ENCODE assay signal across 8 cellular contexts in genomic region chr1:157490337-157491165, GRCh38.
DNase-seq lines count a peak whose midpoint lies in the region; ATAC-seq and TF ChIP-seq lines count a peak whose summit lies in the region.

No MANE protein-coding gene starts in this region.

- H3K9me3 ChIP-seq in GM23248 (ENCODE audit: low read depth) (no peaks in the 10 kb centered on the region), thoracic aorta (no peaks in the 10 kb centered on the region)

- no peak overlapping the region for H3K27ac ChIP-seq in GM23248
- H3K27ac ChIP-seq in thoracic aorta = no peak overlapping the region

- no peaks in the 10 kb centered on the region for H3K9me2 ChIP-seq in GM23248 (ENCODE audit: insufficient read depth)

- no peak overlapping the region for H3K4me3 Mint-ChIP-seq in natural killer cell

- no peak overlapping the region for H3K4me2 ChIP-seq in GM23248 (ENCODE audit: unreplicated experiment)

- H3K4me1 ChIP-seq in GM23248 (ENCODE audit: insufficient read depth) (no peaks in the 10 kb centered on the region), thoracic aorta (ENCODE audit: control insufficient read depth in 1 of 2, low read depth in 2 of 2) (no peaks in the 10 kb centered on the region)

- WGBS in GM23248 (ENCODE audit: low coverage in 1 of 2, low lambda C conversion rate in 2 of 2, missing lambda C conversion rate in 2 of 2), 2 experiments = 34% methylated on average over 18 of the region's 18 CpGs

- no peaks in the 10 kb centered on the region for H3K36me3 Mint-ChIP-seq in natural killer cell

- H4K20me1 ChIP-seq in GM23248 (ENCODE audit: insufficient read depth) = no peaks in the 10 kb centered on the region

- peaks cover 9 to 22% of the 10 kb centered on the region in 2 donors for H3K27me3 Mint-ChIP-seq in natural killer cell (ENCODE audit: low read depth in 2 of 2)

- H3K4me1 Mint-ChIP-seq in natural killer cell = peaks cover 38 to 43% of the 10 kb centered on the region in 2 donors

- DNase-seq in AG09319 (ENCODE audit: extremely low read depth, low read depth) (peak; percentile 3), GM23248 (peak; percentile 70), NCI-H510A (lab: John Stamatoyannopoulos, UW) (peak; percentile 63), natural killer cell (peak; percentile 71), thoracic aorta (ENCODE audit: low spot score) (no peak)
- peak; percentile 80 to 81 for DNase-seq in activated CD4-positive, alpha-beta T cell treated with anti-CD3 and anti-CD28 coated beads, Interleukin-2, amount 50 U/mL, for 48 hours

- H3K27ac Mint-ChIP-seq in natural killer cell = no peak overlapping the region

- H3K27me3 ChIP-seq in GM23248 (replicated peaks; ENCODE audit: insufficient read depth) (peaks cover 7% of the 10 kb centered on the region; the same call in 1 of the 2 replicates), thoracic aorta (replicated peaks; ENCODE audit: insufficient read depth) (no peaks in the 10 kb centered on the region)

- H3K9ac ChIP-seq in GM23248 = no peak overlapping the region

- intact Hi-C loops in natural killer cell (cut with micrococcal nuclease) = loop anchor here (1.0 kb wide), 1 partner anchor 120 kb away; no protein-coding TSS in a partner anchor

- H3K36me3 ChIP-seq in GM23248 (ENCODE audit: low read depth) (no peaks in the 10 kb centered on the region), thoracic aorta (no peaks in the 10 kb centered on the region)

- H3F3A ChIP-seq in GM23248 (ENCODE audit: insufficient read depth) = no peaks in the 10 kb centered on the region

- TF ChIP-seq CTCF in AG09319 (IDR thresholded peaks at IDR 0.05; ENCODE audit: low read depth, low read length) (peak; percentile 69), natural killer cell (IDR thresholded peaks at IDR 0.05) (peak; percentile 72), thoracic aorta (IDR thresholded peaks at IDR 0.05) (peak; percentile 15)

- no peaks in the 10 kb centered on the region for H3K79me2 ChIP-seq in GM23248 (ENCODE audit: insufficient read depth)

- peak; percentile 63 for ATAC-seq in esophagus mucosa
- peak; percentile 31 to 61 (median 49) for ATAC-seq in natural killer cell
- ATAC-seq in thoracic aorta (ENCODE audit: insufficient number of reproducible peaks, low FRiP score, low read depth) = no peak
- ATAC-seq in HG03175 (IDR thresholded peaks at IDR 0.05; ENCODE audit: unreplicated experiment) = no peak

- H3K4me3 ChIP-seq in GM23248 = no peak overlapping the region
- H3K4me3 ChIP-seq in thoracic aorta = no peak overlapping the region

- no peak overlapping the region for H2AFZ ChIP-seq in GM23248

- H3K9me3 Mint-ChIP-seq in natural killer cell = no peaks in the 10 kb centered on the region

- in situ Hi-C loops in GM23248 (cut with MboI) = loop anchor here (10.0 kb wide), 1 partner anchor 296 kb away; no protein-coding TSS in a partner anchor

Comparison
In these comparisons a context has a peak if more than half of its experiments do, and no peak if none do; other contexts are left out.
1. CTCF ChIP-seq: peak in every context shown above with its lines; median percentile 72 in natural killer cell; 69 in AG09319; 15 in thoracic aorta.
2. ATAC-seq: peak in esophagus mucosa (single experiment) and natural killer cell (3 of 3); none in thoracic aorta (single experiment) and HG03175 (single experiment).